8 cellular contexts compared by ENCODE assay signal in genomic region chr9:20658677-20659473, GRCh38. TPM values are rescaled to one million over a fixed set of nuclear protein-coding genes. Genes with fewer than 3 reads are reported as not detected.
DNase-seq lines count a peak whose midpoint lies in the region; ATAC-seq and TF ChIP-seq lines count a peak whose summit lies in the region.

No MANE protein-coding gene starts in this region.

- no peak for ATAC-seq in right cardiac atrium

- no peak overlapping the region for H3K27ac ChIP-seq in right cardiac atrium (ENCODE audit: low read length)
- peak overlapping the region in 5 of 8 donors; percentile 33 to 74 (median 51) for H3K27ac ChIP-seq in spleen

- TF ChIP-seq CTCF in spleen (IDR thresholded peaks at IDR 0.05 in 8 of 11, conservative IDR thresholded peaks at IDR 0.05 in 3 of 11): no peak

- no peaks in the 10 kb centered on the region for H3K4me1 ChIP-seq in right cardiac atrium (ENCODE audit: control insufficient read depth, insufficient read depth, low read length)
- peaks cover 0 to 18% (median 4%) of the 10 kb centered on the region in 6 donors for H3K4me1 ChIP-seq in spleen

- H3K27ac Mint-ChIP-seq in activated CD4-positive, alpha-beta memory T cell treated with anti-CD3 and anti-CD28 coated beads for 36 hours: peak overlapping the region; percentile 72

- POLR2A ChIA-PET in activated CD4-positive, alpha-beta memory T cell treated with anti-CD3 and anti-CD28 coated beads for 36 hours (lab: Charles Lee): interaction anchor here (0.6 to 1.0 kb wide), 2 partner anchors 25 to 36 kb away, joined by 3 to 4 read pairs; partner anchors contain the start of genes FOCAD and MLLT3

- peak; percentile 21 to 31 for DNase-seq in NCI-H526 (lab: John Stamatoyannopoulos, UW)
- DNase-seq in NCI-H526 treated with DMSO at 0.1 percent for 48 hours (lab: John Stamatoyannopoulos, UW): no peak
- no peak for DNase-seq in activated CD4-positive, alpha-beta memory T cell treated with anti-CD3 and anti-CD28 coated beads for 36 hours
- DNase-seq in right cardiac atrium: no peak
- no peak for DNase-seq in spleen
- no peak for DNase-seq in COLO829 (ENCODE audit: low spot score)
- DNase-seq in stimulated activated CD8-positive, alpha-beta memory T cell treated with anti-CD3 and anti-CD28 coated beads, Interleukin-4, amount 100 ng/mL, for 48 hours: no peak
- no peak for DNase-seq in posterior vena cava (ENCODE audit: low spot score)

- H3K36me3 ChIP-seq in spleen: no peaks in the 10 kb centered on the region

- H3K9me3 ChIP-seq in right cardiac atrium (ENCODE audit: control insufficient read depth, low read length): no peaks in the 10 kb centered on the region
- H3K9me3 ChIP-seq in spleen: no peaks in the 10 kb centered on the region

- peaks cover 4% of the 10 kb centered on the region for H3K4me1 Mint-ChIP-seq in activated CD4-positive, alpha-beta memory T cell treated with anti-CD3 and anti-CD28 coated beads for 36 hours (ENCODE audit: low read depth)

- H3K27me3 Mint-ChIP-seq in activated CD4-positive, alpha-beta memory T cell treated with anti-CD3 and anti-CD28 coated beads for 36 hours: no peaks in the 10 kb centered on the region

- intact Hi-C loops in activated CD4-positive, alpha-beta memory T cell treated with anti-CD3 and anti-CD28 coated beads for 36 hours (cut with micrococcal nuclease): loop anchor here (2.0 kb wide), 1 partner anchor 26 kb away; the partner anchor contains the start of gene FOCAD
- intact Hi-C loops in right cardiac atrium (cut with DNase I): no loop called here
- intact Hi-C loops in spleen (cut with DNase I; ENCODE audit: low total_unique reads): no loop called here
- intact Hi-C loops in posterior vena cava (cut with DNase I): no loop called here

- no peak overlapping the region for H3K4me3 Mint-ChIP-seq in activated CD4-positive, alpha-beta memory T cell treated with anti-CD3 and anti-CD28 coated beads for 36 hours

- H3K9me3 Mint-ChIP-seq in activated CD4-positive, alpha-beta memory T cell treated with anti-CD3 and anti-CD28 coated beads for 36 hours: no peaks in the 10 kb centered on the region

- 75% methylated on average over 13 of the region's 13 CpGs for WGBS in right cardiac atrium
- 69 to 84% (median 76%) methylated on average over 13 of the region's 13 CpGs for WGBS in spleen, 5 donors

- no peak for TF ChIP-seq POLR2A in spleen (IDR thresholded peaks at IDR 0.05)

- no peaks in the 10 kb centered on the region for H3K36me3 Mint-ChIP-seq in activated CD4-positive, alpha-beta memory T cell treated with anti-CD3 and anti-CD28 coated beads for 36 hours

- H3K27me3 ChIP-seq in right cardiac atrium (ENCODE audit: control insufficient read depth, insufficient read depth) (no peaks in the 10 kb centered on the region), spleen (replicated peaks in 1 of 7) (no peaks in the 10 kb centered on the region)

- CTCF ChIA-PET in activated CD4-positive, alpha-beta memory T cell treated with anti-CD3 and anti-CD28 coated beads for 36 hours (lab: Charles Lee): interaction anchor here (0.6 to 0.9 kb wide), 3 partner anchors 14 to 452 kb away, joined by 3 to 5 read pairs (median 3); no protein-coding TSS in a partner anchor

- H3K4me3 ChIP-seq in right cardiac atrium (ENCODE audit: low read length) (peak overlapping the region; percentile 35), spleen (peak overlapping the region; percentile 5 to 72 (median 43))

RNA-seq across cellular contexts. Expression of gene FOCAD, which starts 25.2 kb away (rescaled TPM):
- total RNA-seq in activated CD4-positive, alpha-beta memory T cell treated with anti-CD3 and anti-CD28 coated beads for 36 hours: 10 to 100 TPM; 35.4 to 37.1 TPM
- total RNA-seq in right cardiac atrium (10 to 100 TPM; 29.4 to 40.5 (median 37.9) TPM), spleen (10 to 100 TPM; 10.8 to 33.2 (median 23.7) TPM), posterior vena cava (10 to 100 TPM; 26.3 to 26.8 TPM)
- polyA plus RNA-seq in right cardiac atrium (9.5 TPM), spleen (1 to 10 TPM; 3.0 to 3.7 (median 3.0) TPM)

RNA-seq across cellular contexts. Expression of gene MLLT3, which starts 36.6 kb away (rescaled TPM):
- total RNA-seq in activated CD4-positive, alpha-beta memory T cell treated with anti-CD3 and anti-CD28 coated beads for 36 hours: 10 to 100 TPM; 30.8 to 34.0 TPM
- total RNA-seq in right cardiac atrium: 10 to 100 TPM in 1 of 4 donors, 1 to 10 TPM in 3; 5.8 to 14.0 (median 8.8) TPM
- 7.5 TPM for polyA plus RNA-seq in right cardiac atrium
- 10 to 100 TPM in 6 of 7 donors, 1 to 10 TPM in 1; 9.3 to 15.2 (median 12.4) TPM for total RNA-seq in spleen
- polyA plus RNA-seq in spleen: 1 to 10 TPM; 2.8 to 4.8 (median 3.4) TPM
- 1 to 10 TPM; 6.5 to 7.6 TPM for total RNA-seq in posterior vena cava

Comparison
In these comparisons a context has a peak if more than half of its experiments do, and no peak if none do; other contexts are left out.
1. DNase-seq: peak in NCI-H526 (2 of 2); none in NCI-H526 treated with DMSO at 0.1 percent for 48 hours (single experiment), activated CD4-positive, alpha-beta memory T cell treated with anti-CD3 and anti-CD28 coated beads for 36 hours (single experiment), right cardiac atrium (0 of 3), spleen (single experiment), COLO829 (single experiment), stimulated activated CD8-positive, alpha-beta memory T cell treated with anti-CD3 and anti-CD28 coated beads, Interleukin-4, amount 100 ng/mL, for 48 hours (single experiment) and posterior vena cava (single experiment).